Comparison of ENCODE assay signal across 17 cellular contexts in the genomic region with DNA sequence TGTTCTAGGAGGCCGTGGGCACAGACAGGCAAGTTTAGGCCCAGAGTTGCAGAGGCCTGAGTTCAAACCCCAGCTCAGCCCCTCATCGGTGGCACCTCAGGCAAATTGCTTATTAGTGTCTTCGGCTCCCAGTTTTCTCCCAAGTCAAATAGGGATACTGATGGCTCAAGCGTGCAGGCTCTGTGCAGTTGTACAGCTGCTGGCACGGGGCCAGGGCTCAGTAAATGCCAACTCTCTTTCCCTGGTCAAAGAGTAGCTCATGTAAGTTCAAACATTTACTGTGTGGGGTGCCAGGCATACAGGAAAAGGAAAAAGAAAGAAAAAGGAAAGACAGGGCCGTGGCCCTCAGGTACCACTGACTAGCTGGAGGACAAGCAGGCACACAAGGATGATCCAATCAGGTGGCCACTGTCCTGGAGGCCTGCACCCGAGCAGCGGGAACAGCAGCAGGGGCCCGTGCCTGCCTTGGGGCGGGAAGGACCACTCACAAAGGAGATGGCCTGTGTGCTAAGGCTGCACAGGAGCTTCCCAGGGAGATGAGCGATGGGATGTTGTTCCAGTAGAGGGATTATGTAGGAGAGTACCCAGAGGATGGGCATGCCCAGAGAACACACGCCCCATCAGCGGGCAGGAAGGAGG.
DNase-seq lines count a peak whose midpoint lies in the region; ATAC-seq and TF ChIP-seq lines count a peak whose summit lies in the region.
"Had no signal": no experiment of that assay in that cellular context is flagged by ENCODE, and none has a peak within 500 bp of the region (broad histone marks: within the 10 kb centered on the region; RNA-seq: fewer than 3 reads in every experiment).

No MANE protein-coding gene starts in this region.

- H3K4me1 ChIP-seq in CD8-positive, alpha-beta memory T cell (ENCODE audit: insufficient read depth, low read length) = no peaks in the 10 kb centered on the region
- H3K4me1 ChIP-seq in left ventricle myocardium inferior (peaks cover 55% of the 10 kb centered on the region), prostate gland (replicated peaks) (peaks cover 48% of the 10 kb centered on the region), neural progenitor cell (peaks cover 6% of the 10 kb centered on the region), A673 (ENCODE audit: insufficient read depth, low read length, poor library complexity, severe bottlenecking) (no peaks in the 10 kb centered on the region)
- H3K4me1 ChIP-seq: foreskin keratinocyte, HAP-1 had no signal

- CTCF ChIA-PET in CD8-positive, alpha-beta memory T cell (lab: Charles Lee) = interaction anchor here (0.8 to 1.5 kb wide), 4 partner anchors 29 to 124 kb away, joined by 3 to 5 read pairs (median 3); a partner anchor contains a TSS
- CTCF ChIA-PET in RWPE1 (lab: Yijun Ruan, JAX) = interaction anchor here (1.6 kb wide), 1 partner anchor 102 kb away, joined by 4 read pairs; no protein-coding TSS in a partner anchor
- CTCF ChIA-PET in A673 (lab: Charles Lee) = interaction anchor here (0.9 kb wide), 1 partner anchor 554 kb away, joined by 3 read pairs; no protein-coding TSS in a partner anchor

- DNase-seq in CD8-positive, alpha-beta memory T cell = no peak
- no peak for DNase-seq in RWPE1 (ENCODE audit: low spot score)
- DNase-seq in left ventricle myocardium inferior = peak; percentile 53
- DNase-seq in prostate gland (ENCODE audit: low spot score) = peak; percentile 62
- no peak for DNase-seq in stimulated activated naive CD8-positive, alpha-beta T cell treated with anti-CD3 and anti-CD28 coated beads, Interleukin-15, amount 100 ng/mL, for 72 hours
- no peak for DNase-seq in neural progenitor cell (ENCODE audit: low spot score)
- DNase-seq in A673 (ENCODE audit: low spot score) = no peak
- DNase-seq: effector CD4-positive, alpha-beta T cell; foreskin keratinocyte; GF-D8; kidney; NCI-H2227 treated with DMSO at 0.1 percent for 48 hours; occipital lobe; T1000 had no signal

- H3K9me3 Mint-ChIP-seq in CD8-positive, alpha-beta memory T cell = no peaks in the 10 kb centered on the region
- H3K9me3 Mint-ChIP-seq in stimulated activated naive CD8-positive, alpha-beta T cell treated with anti-CD3 and anti-CD28 coated beads, Interleukin-15, amount 100 ng/mL, for 72 hours = no peaks in the 10 kb centered on the region
- no peaks in the 10 kb centered on the region for H3K9me3 Mint-ChIP-seq in neural progenitor cell

- no peak overlapping the region for H3K4me2 ChIP-seq in neural progenitor cell

- peak overlapping the region in 5 of 8 donors; percentile 23 to 92 (median 61) for H3K27ac Mint-ChIP-seq in CD8-positive, alpha-beta memory T cell
- peak overlapping the region in 1 of 2 donors; percentile 61 for H3K27ac Mint-ChIP-seq in stimulated activated naive CD8-positive, alpha-beta T cell treated with anti-CD3 and anti-CD28 coated beads, Interleukin-15, amount 100 ng/mL, for 72 hours
- no peak overlapping the region for H3K27ac Mint-ChIP-seq in neural progenitor cell

- no peaks in the 10 kb centered on the region for H3K27me3 Mint-ChIP-seq in CD8-positive, alpha-beta memory T cell
- no peaks in the 10 kb centered on the region for H3K27me3 Mint-ChIP-seq in stimulated activated naive CD8-positive, alpha-beta T cell treated with anti-CD3 and anti-CD28 coated beads, Interleukin-15, amount 100 ng/mL, for 72 hours
- peaks cover 3% of the 10 kb centered on the region for H3K27me3 Mint-ChIP-seq in neural progenitor cell (ENCODE audit: insufficient read depth, low read depth)

- no peaks in the 10 kb centered on the region for H3F3A ChIP-seq in neural progenitor cell (ENCODE audit: low read depth)

- intact Hi-C loops in left ventricle myocardium inferior (cut with micrococcal nuclease) = loop anchor here (10.0 kb wide), 1 partner anchor 98 kb away; no protein-coding TSS in a partner anchor
- intact Hi-C loops in prostate gland (cut with DNase I) = loop anchor here (5.0 kb wide), 2 partner anchors 71 to 96 kb away; a partner anchor contains a TSS
- intact Hi-C loops in A673 (cut with micrococcal nuclease; ENCODE audit: unreplicated experiment) = no loop called here

- peaks cover 9 to 27% (median 26%) of the 10 kb centered on the region in 3 donors for H3K4me1 Mint-ChIP-seq in CD8-positive, alpha-beta memory T cell
- H3K4me1 Mint-ChIP-seq in stimulated activated naive CD8-positive, alpha-beta T cell treated with anti-CD3 and anti-CD28 coated beads, Interleukin-15, amount 100 ng/mL, for 72 hours = peaks cover 39% of the 10 kb centered on the region
- H3K4me1 Mint-ChIP-seq in neural progenitor cell = peaks cover 20% of the 10 kb centered on the region

- POLR2A ChIA-PET in CD8-positive, alpha-beta memory T cell (lab: Charles Lee) = no interaction called here
- POLR2A ChIA-PET in RWPE1 (lab: Yijun Ruan, JAX; ENCODE audit: low non-redundant PET) = no interaction called here
- POLR2A ChIA-PET in A673 (lab: Charles Lee; ENCODE audit: low non-redundant PET) = no interaction called here

- TF ChIP-seq POLR2A in prostate gland (IDR thresholded peaks at IDR 0.05) = no peak

- H2AFZ ChIP-seq in neural progenitor cell (replicated peaks) = no peak overlapping the region

- no peaks in the 10 kb centered on the region for H3K79me2 ChIP-seq in neural progenitor cell (ENCODE audit: low read depth)

- no peak overlapping the region for H3K9ac ChIP-seq in neural progenitor cell

- 73% methylated on average over 12 of the region's 13 CpGs for WGBS in prostate gland

- TF ChIP-seq CTCF in RWPE1 (conservative IDR thresholded peaks at IDR 0.05; ENCODE audit: low read depth) (no peak), left ventricle myocardium inferior (IDR thresholded peaks at IDR 0.05; ENCODE audit: borderline replicate concordance) (no peak), prostate gland (IDR thresholded peaks at IDR 0.05) (no peak), neural progenitor cell (IDR thresholded peaks at IDR 0.05) (no peak), A673 (conservative IDR thresholded peaks at IDR 0.05; ENCODE audit: low read depth, low read length) (no peak)

- no peak overlapping the region for H3K4me3 ChIP-seq in CD8-positive, alpha-beta memory T cell (ENCODE audit: low read length)
- H3K4me3 ChIP-seq in left ventricle myocardium inferior = no peak overlapping the region
- H3K4me3 ChIP-seq in prostate gland = no peak overlapping the region
- no peak overlapping the region for H3K4me3 ChIP-seq in neural progenitor cell
- no peak overlapping the region for H3K4me3 ChIP-seq in A673 (ENCODE audit: low read depth, low read length, poor library complexity, severe bottlenecking)
- H3K4me3 ChIP-seq: ascending aorta, HAP-1 had no signal

- ATAC-seq in stimulated activated naive CD8-positive, alpha-beta T cell treated with anti-CD3 and anti-CD28 coated beads, Interleukin-15, amount 100 ng/mL, for 72 hours = no peak
- ATAC-seq in HG02642 (IDR thresholded peaks at IDR 0.05; ENCODE audit: poor library complexity, unreplicated experiment) = no peak
- ATAC-seq: foreskin keratinocyte had no signal

- no TSS peak for BruUV-seq in A673 (replicated peaks; lab: Mats Ljungman, UMichigan)

- peaks cover 34% of the 10 kb centered on the region for H3K36me3 ChIP-seq in CD8-positive, alpha-beta memory T cell (ENCODE audit: insufficient read depth, low read length)
- H3K36me3 ChIP-seq in left ventricle myocardium inferior (peaks cover 43% of the 10 kb centered on the region), prostate gland (no peaks in the 10 kb centered on the region), neural progenitor cell (no peaks in the 10 kb centered on the region), A673 (ENCODE audit: insufficient read depth, low read length, poor library complexity, severe bottlenecking) (peaks cover 27% of the 10 kb centered on the region)

- peaks cover 7% of the 10 kb centered on the region for H4K20me1 ChIP-seq in neural progenitor cell (ENCODE audit: low read depth)

- peaks cover 0 to 91% (median 20%) of the 10 kb centered on the region in 3 donors for H3K36me3 Mint-ChIP-seq in CD8-positive, alpha-beta memory T cell
- H3K36me3 Mint-ChIP-seq in neural progenitor cell = peaks cover 9% of the 10 kb centered on the region

- no peak overlapping the region for H3K27ac ChIP-seq in CD8-positive, alpha-beta memory T cell (ENCODE audit: low read depth, low read length)
- H3K27ac ChIP-seq in RWPE1 (peak overlapping the region; percentile 90), left ventricle myocardium inferior (replicated peaks) (no peak overlapping the region), prostate gland (peak overlapping the region in 1 of 2 donors; percentile 24), neural progenitor cell (no peak overlapping the region), A673 (ENCODE audit: low read depth, low read length, poor library complexity, severe bottlenecking) (no peak overlapping the region)
- H3K27ac ChIP-seq: ascending aorta, foreskin keratinocyte had no signal

- H3K9me3 ChIP-seq in CD8-positive, alpha-beta memory T cell (ENCODE audit: low read length) = no peaks in the 10 kb centered on the region
- H3K9me3 ChIP-seq in left ventricle myocardium inferior (replicated peaks) (no peaks in the 10 kb centered on the region), prostate gland (no peaks in the 10 kb centered on the region), neural progenitor cell (ENCODE audit: low read depth) (no peaks in the 10 kb centered on the region), A673 (ENCODE audit: low read depth, low read length, poor library complexity, severe bottlenecking) (no peaks in the 10 kb centered on the region)
- H3K9me3 ChIP-seq: ascending aorta, HAP-1 had no signal

- no peaks in the 10 kb centered on the region for H3K27me3 ChIP-seq in CD8-positive, alpha-beta memory T cell (ENCODE audit: insufficient read depth, low read length, poor library complexity, severe bottlenecking)
- H3K27me3 ChIP-seq in left ventricle myocardium inferior (ENCODE audit: low read depth) (no peaks in the 10 kb centered on the region), prostate gland (replicated peaks; ENCODE audit: insufficient read depth) (no peaks in the 10 kb centered on the region), neural progenitor cell (no peaks in the 10 kb centered on the region), A673 (replicated peaks; ENCODE audit: insufficient read depth, low read depth, low read length, poor library complexity) (no peaks in the 10 kb centered on the region)
- H3K27me3 ChIP-seq: ascending aorta, foreskin keratinocyte had no signal

- H3K4me3 Mint-ChIP-seq in CD8-positive, alpha-beta memory T cell = no peak overlapping the region
- no peak overlapping the region for H3K4me3 Mint-ChIP-seq in stimulated activated naive CD8-positive, alpha-beta T cell treated with anti-CD3 and anti-CD28 coated beads, Interleukin-15, amount 100 ng/mL, for 72 hours
- no peak overlapping the region for H3K4me3 Mint-ChIP-seq in neural progenitor cell

Comparison
In these comparisons a context has a peak if more than half of its experiments do, and no peak if none do; other contexts are left out.
1. DNase-seq: peak in left ventricle myocardium inferior (single experiment) and prostate gland (single experiment); none in CD8-positive, alpha-beta memory T cell (0 of 5), RWPE1 (single experiment), stimulated activated naive CD8-positive, alpha-beta T cell treated with anti-CD3 and anti-CD28 coated beads, Interleukin-15, amount 100 ng/mL, for 72 hours (0 of 2), neural progenitor cell (single experiment) and A673 (single experiment).